1 cellular context compared by ENCODE assay signal in the genomic region with DNA sequence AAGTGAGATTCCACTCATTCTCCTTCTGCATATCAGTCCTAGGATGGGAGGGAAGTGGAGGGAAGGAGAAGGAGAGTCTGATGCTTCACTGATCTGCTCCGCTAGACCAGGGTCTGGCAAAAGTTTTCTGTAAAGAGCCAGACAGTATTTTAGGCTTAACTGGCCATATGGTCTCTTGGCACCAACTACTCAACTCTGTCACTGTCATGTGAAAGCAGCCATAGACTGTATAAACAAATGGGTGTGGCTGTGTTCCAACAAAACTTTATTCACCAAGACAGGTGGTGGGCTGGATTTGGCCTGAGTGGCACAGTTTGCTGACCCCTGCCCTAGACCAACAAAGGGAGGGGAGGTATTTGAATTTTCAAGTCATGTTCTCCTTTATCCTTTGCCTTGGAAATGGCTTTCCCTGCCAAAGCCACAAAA.
TF ChIP-seq lines count a peak whose summit lies in the region.

No MANE protein-coding gene starts in this region.

TF ChIP-seq in K562, 482 proteins besides CTCF, POLR2A, EP300 and RAD21:
- TF ChIP-seq, protein P1, sequence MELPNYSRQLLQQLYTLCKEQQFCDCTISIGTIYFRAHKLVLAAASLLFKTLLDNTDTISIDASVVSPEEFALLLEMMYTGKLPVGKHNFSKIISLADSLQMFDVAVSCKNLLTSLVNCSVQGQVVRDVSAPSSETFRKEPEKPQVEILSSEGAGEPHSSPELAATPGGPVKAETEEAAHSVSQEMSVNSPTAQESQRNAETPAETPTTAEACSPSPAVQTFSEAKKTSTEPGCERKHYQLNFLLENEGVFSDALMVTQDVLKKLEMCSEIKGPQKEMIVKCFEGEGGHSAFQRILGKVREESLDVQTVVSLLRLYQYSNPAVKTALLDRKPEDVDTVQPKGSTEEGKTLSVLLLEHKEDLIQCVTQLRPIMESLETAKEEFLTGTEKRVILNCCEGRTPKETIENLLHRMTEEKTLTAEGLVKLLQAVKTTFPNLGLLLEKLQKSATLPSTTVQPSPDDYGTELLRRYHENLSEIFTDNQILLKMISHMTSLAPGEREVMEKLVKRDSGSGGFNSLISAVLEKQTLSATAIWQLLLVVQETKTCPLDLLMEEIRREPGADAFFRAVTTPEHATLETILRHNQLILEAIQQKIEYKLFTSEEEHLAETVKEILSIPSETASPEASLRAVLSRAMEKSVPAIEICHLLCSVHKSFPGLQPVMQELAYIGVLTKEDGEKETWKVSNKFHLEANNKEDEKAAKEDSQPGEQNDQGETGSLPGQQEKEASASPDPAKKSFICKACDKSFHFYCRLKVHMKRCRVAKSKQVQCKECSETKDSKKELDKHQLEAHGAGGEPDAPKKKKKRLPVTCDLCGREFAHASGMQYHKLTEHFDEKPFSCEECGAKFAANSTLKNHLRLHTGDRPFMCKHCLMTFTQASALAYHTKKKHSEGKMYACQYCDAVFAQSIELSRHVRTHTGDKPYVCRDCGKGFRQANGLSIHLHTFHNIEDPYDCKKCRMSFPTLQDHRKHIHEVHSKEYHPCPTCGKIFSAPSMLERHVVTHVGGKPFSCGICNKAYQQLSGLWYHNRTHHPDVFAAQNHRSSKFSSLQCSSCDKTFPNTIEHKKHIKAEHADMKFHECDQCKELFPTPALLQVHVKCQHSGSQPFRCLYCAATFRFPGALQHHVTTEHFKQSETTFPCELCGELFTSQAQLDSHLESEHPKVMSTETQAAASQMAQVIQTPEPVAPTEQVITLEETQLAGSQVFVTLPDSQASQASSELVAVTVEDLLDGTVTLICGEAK (IDR thresholded peaks at IDR 0.05): peak; percentile 75
- TF ChIP-seq, protein P1 (CRISPR knock-in tag; IDR thresholded peaks at IDR 0.05): no peak
- TF ChIP-seq RNF2 (IDR thresholded peaks at IDR 0.05): no peak
- no peak for TF ChIP-seq SNRNP70 (optimal IDR thresholded peaks at IDR 0.05; ENCODE audit: low read depth, low read length)
- TF ChIP-seq, protein P2, sequence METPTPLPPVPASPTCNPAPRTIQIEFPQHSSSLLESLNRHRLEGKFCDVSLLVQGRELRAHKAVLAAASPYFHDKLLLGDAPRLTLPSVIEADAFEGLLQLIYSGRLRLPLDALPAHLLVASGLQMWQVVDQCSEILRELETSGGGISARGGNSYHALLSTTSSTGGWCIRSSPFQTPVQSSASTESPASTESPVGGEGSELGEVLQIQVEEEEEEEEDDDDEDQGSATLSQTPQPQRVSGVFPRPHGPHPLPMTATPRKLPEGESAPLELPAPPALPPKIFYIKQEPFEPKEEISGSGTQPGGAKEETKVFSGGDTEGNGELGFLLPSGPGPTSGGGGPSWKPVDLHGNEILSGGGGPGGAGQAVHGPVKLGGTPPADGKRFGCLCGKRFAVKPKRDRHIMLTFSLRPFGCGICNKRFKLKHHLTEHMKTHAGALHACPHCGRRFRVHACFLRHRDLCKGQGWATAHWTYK (CRISPR knock-in tag; IDR thresholded peaks at IDR 0.05): no peak
